Comparison of ENCODE assay signal across 8 cellular contexts in the genomic region with DNA sequence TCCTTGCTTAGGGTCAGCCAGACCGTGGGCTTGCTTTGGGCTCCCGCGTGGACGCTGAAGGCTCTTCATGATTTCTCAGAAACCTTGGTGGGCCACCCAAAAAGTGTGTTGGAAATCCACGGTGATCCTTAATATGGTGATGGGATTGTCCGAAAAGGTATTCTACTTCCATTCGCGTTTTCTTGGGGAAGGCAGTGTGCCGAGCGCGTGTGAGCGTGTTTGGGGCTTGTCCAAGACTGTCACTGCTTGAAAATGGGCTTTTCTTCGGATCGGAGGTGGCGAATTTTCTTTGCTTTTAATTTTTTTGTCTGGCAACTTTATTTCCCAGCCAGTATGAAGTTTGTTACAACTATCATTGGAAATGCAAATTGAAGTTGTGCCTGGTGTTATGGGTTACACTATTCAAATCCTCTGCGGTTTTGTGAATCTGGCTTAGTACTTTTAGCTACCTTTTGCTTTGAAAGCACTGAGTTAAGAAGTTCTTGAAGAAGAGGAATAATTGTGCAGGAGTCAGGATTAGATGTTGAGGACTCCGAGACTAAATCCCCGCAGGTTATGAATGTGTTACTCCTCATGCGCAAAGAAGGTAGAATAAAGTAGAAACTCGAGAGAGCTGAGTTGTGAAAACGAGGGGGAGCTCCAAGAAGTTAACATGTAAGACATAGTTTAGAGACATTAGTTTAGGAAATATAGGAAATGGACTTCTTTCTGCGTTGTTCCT. TPM values are rescaled to one million over a fixed set of nuclear protein-coding genes. Genes with fewer than 3 reads are reported as not detected.
DNase-seq lines count a peak whose midpoint lies in the region; ATAC-seq and TF ChIP-seq lines count a peak whose summit lies in the region.

No MANE protein-coding gene starts in this region.

- no peak overlapping the region for H3K4ac ChIP-seq in trophoblast cell (ENCODE audit: low read depth, low read length)

- H3K36me3 ChIP-seq in RWPE2 (ENCODE audit: low read depth), result peaks cover 16% of the 10 kb centered on the region
- peaks cover 4 to 9% of the 10 kb centered on the region in 2 experiments for H3K36me3 ChIP-seq in trophoblast cell (ENCODE audit: control insufficient read depth in 1 of 2, insufficient read depth in 2 of 2, low read length in 2 of 2)

- WGBS in trophoblast cell (ENCODE audit: extremely low coverage, insufficient coverage, insufficient read length), result no CpG with 5 or more reads among the region's 22 CpGs

- H3K9me3 ChIP-seq in RWPE2 (ENCODE audit: severe bottlenecking), result no peaks in the 10 kb centered on the region
- peaks cover 2% of the 10 kb centered on the region for H3K9me3 ChIP-seq in trophoblast cell (ENCODE audit: insufficient read depth, low read depth, low read length)

- H2BK5ac ChIP-seq in trophoblast cell (ENCODE audit: low read depth, low read length, poor library complexity), result no peak overlapping the region

- no peak overlapping the region for H4K12ac ChIP-seq in trophoblast cell (ENCODE audit: low read depth, low read length)

- TF ChIP-seq CTCF in GM12865 (IDR thresholded peaks at IDR 0.05; ENCODE audit: insufficient read depth, low read depth, low read length, missing control alignments), result no peak
- TF ChIP-seq CTCF in RWPE2 (IDR thresholded peaks at IDR 0.05; ENCODE audit: poor library complexity, severe bottlenecking), result peak; percentile 29
- TF ChIP-seq CTCF in omental fat pad (IDR thresholded peaks at IDR 0.05), result no peak

- H3K27me3 ChIP-seq in RWPE2 (ENCODE audit: insufficient read depth, poor library complexity, severe bottlenecking) (no peaks in the 10 kb centered on the region), trophoblast cell (ENCODE audit: insufficient read depth, low read length) (no peaks in the 10 kb centered on the region)

- no peak overlapping the region for H2BK120ac ChIP-seq in trophoblast cell (ENCODE audit: insufficient read depth, low read length, poor library complexity)

- H3K79me1 ChIP-seq in trophoblast cell (ENCODE audit: low read length), result peaks cover 4% of the 10 kb centered on the region

- no peaks in the 10 kb centered on the region for H3K79me2 ChIP-seq in trophoblast cell (ENCODE audit: control insufficient read depth, insufficient read depth, low read length, poor library complexity)

- no peak; the same call in 2 of the 3 replicates for ATAC-seq in RWPE2 (ENCODE audit: low read depth)
- no peak for ATAC-seq in GM21619 (IDR thresholded peaks at IDR 0.05; ENCODE audit: unreplicated experiment)
- no peak for ATAC-seq in omental fat pad (ENCODE audit: low FRiP score)

- H2BK12ac ChIP-seq in trophoblast cell (ENCODE audit: low read length), result peak overlapping the region; percentile 65

- no peak overlapping the region for H3K18ac ChIP-seq in trophoblast cell (ENCODE audit: low read length)

- H3K9ac ChIP-seq in trophoblast cell (ENCODE audit: low read length), result no peak overlapping the region

- DNase-seq in GM12865 (ENCODE audit: low read depth) (peak; percentile 11), RWPE2 (ENCODE audit: low spot score) (no peak), fibroblast of gingiva (ENCODE audit: low read depth) (peak; percentile 14), trophoblast cell (no peak), H4 (ENCODE audit: low spot score) (no peak), omental fat pad (ENCODE audit: low spot score) (no peak), NOMO-1 treated with DMSO at 0.1 percent for 48 hours (lab: John Stamatoyannopoulos, UW; ENCODE audit: unreplicated experiment) (no peak)

- H3K4me1 ChIP-seq in RWPE2 (ENCODE audit: insufficient read depth, poor library complexity, severe bottlenecking) (no peaks in the 10 kb centered on the region), trophoblast cell (ENCODE audit: control insufficient read depth in 1 of 2, insufficient read depth in 2 of 2, low read length in 2 of 2) (no peaks in the 10 kb centered on the region)

- no peak overlapping the region for H4K91ac ChIP-seq in trophoblast cell (ENCODE audit: low read depth, low read length)

- H2AK5ac ChIP-seq in trophoblast cell (ENCODE audit: low read length), result no peak overlapping the region

- H3K27ac ChIP-seq in RWPE2 (ENCODE audit: poor library complexity, severe bottlenecking), result peak overlapping the region; percentile 72
- H3K27ac ChIP-seq in trophoblast cell (ENCODE audit: low read depth, low read length), result no peak overlapping the region

- H3K23ac ChIP-seq in trophoblast cell (ENCODE audit: low read length), result no peak overlapping the region

- peak overlapping the region; percentile 96 for H3K4me2 ChIP-seq in trophoblast cell (ENCODE audit: low read length)

- H3K14ac ChIP-seq in trophoblast cell (ENCODE audit: low read length), result no peak overlapping the region

- H3K4me3 ChIP-seq in GM12865 (ENCODE audit: low read depth, low read length) (peak overlapping the region; percentile 86), RWPE2 (ENCODE audit: severe bottlenecking) (peak overlapping the region; percentile 72), trophoblast cell (ENCODE audit: low read depth, low read length) (peak overlapping the region; percentile 81)

- no peak overlapping the region for H2AFZ ChIP-seq in trophoblast cell (ENCODE audit: insufficient read depth, low read length, poor library complexity)

- H4K8ac ChIP-seq in trophoblast cell (ENCODE audit: low read depth, low read length), result peak overlapping the region; percentile 47

RNA-seq across cellular contexts. Expression of a gene that starts 3.2 kb away (rescaled TPM):
- polyA plus RNA-seq in trophoblast cell (2013), result 3.3 and 3.5 TPM in 2 replicates
- 1.3 and 2.6 TPM in 2 replicates for total RNA-seq in H4 (2014; rRNA removed; shearing (Covaris generic))
- 100 to 1,000 TPM; 168 to 308 (median 256) TPM for total RNA-seq in omental fat pad

Comparison
In these comparisons a context has a peak if more than half of its experiments do, and no peak if none do; other contexts are left out.
1. DNase-seq: peak in GM12865 (single experiment) and fibroblast of gingiva (single experiment); none in RWPE2 (single experiment), trophoblast cell (0 of 2), H4 (single experiment), omental fat pad (single experiment) and NOMO-1 treated with DMSO at 0.1 percent for 48 hours (single experiment).
2. RNA of a gene that starts 3.2 kb away (total RNA-seq): 168 to 308 TPM in omental fat pad; 1.3 to 2.6 TPM in H4; every median in the first group is over 10 times any median in the second.
3. Peak in every context shown above with its lines, with median percentiles within 50 percentile points of each other: H3K4me3 ChIP-seq.